Comparison of ENCODE assay signal across 17 cellular contexts in genomic region chr7:132398253-132398913, GRCh38.
DNase-seq lines count a peak whose midpoint lies in the region; ATAC-seq, FAIRE-seq and TF ChIP-seq lines count a peak whose summit lies in the region.
"Had no signal": no experiment of that assay in that cellular context is flagged by ENCODE, and none has a peak within 500 bp of the region (broad histone marks: within the 10 kb centered on the region; RNA-seq: fewer than 3 reads in every experiment).

No MANE protein-coding gene starts in this region.

- H3K4me3 ChIP-seq in kidney (ENCODE audit: low read length in 2 of 2): no peak overlapping the region
- H3K4me3 ChIP-seq: Peyer's patch had no signal

- H3K36me3 Mint-ChIP-seq in brain: no peaks in the 10 kb centered on the region
- peaks cover 0 to 2% of the 10 kb centered on the region in 2 donors for H3K36me3 Mint-ChIP-seq in activated T-cell treated with anti-CD3 and anti-CD28 coated beads, Interleukin-2, amount 50 U/mL, for 72 hours (ENCODE audit: insufficient read depth in 2 of 2)

- H3K4me1 ChIP-seq in kidney (ENCODE audit: control insufficient read depth in 1 of 2, insufficient read depth in 1 of 2, low read depth in 1 of 2, low read length in 2 of 2): peaks cover 0 to 3% of the 10 kb centered on the region in 2 donors

- FAIRE-seq in D721Med (lab: Jason Lieb, UNC): no peak
- no peak for FAIRE-seq in kidney (lab: Jason Lieb, UNC)

- H3K9ac ChIP-seq in kidney (ENCODE audit: low read length in 2 of 2): no peak overlapping the region

- no peak for ATAC-seq in activated T-cell treated with anti-CD3 and anti-CD28 coated beads, Interleukin-2, amount 50 U/mL, for 72 hours (replicated peaks in 1 of 2)

- no peaks in the 10 kb centered on the region for H3K36me3 ChIP-seq in kidney (ENCODE audit: control insufficient read depth in 1 of 2, insufficient read depth in 2 of 2, low read length in 2 of 2)
- H3K36me3 ChIP-seq: Peyer's patch had no signal

- peaks cover 0 to 4% (median 0%) of the 10 kb centered on the region in 5 experiments for H3K9me3 Mint-ChIP-seq in brain
- H3K9me3 Mint-ChIP-seq in activated T-cell treated with anti-CD3 and anti-CD28 coated beads, Interleukin-2, amount 50 U/mL, for 72 hours: peaks cover 0 to 3% of the 10 kb centered on the region in 2 donors
- H3K9me3 Mint-ChIP-seq: H9 had no signal

- peak overlapping the region in 4 of 5 experiments; percentile 55 to 88 (median 72) for H3K27ac Mint-ChIP-seq in brain
- no peak overlapping the region for H3K27ac Mint-ChIP-seq in activated T-cell treated with anti-CD3 and anti-CD28 coated beads, Interleukin-2, amount 50 U/mL, for 72 hours
- H3K27ac Mint-ChIP-seq: H9 had no signal

- intact Hi-C loops in posterior vena cava (cut with DNase I) (loop anchor here in 1 of 2 donors (10.0 kb wide), 1 partner anchor 96 kb away; no protein-coding TSS in a partner anchor), kidney (cut with DNase I) (no loop called here)

- no peak overlapping the region for H3K27ac ChIP-seq in kidney (ENCODE audit: low read depth in 2 of 2, low read length in 2 of 2)

- DNase-seq in D721Med (ENCODE audit: insufficient read length, low spot score): peak; percentile 53
- DNase-seq in NCI-H1694 (lab: John Stamatoyannopoulos, UW): peak; percentile 20
- peak; percentile 58 for DNase-seq in posterior vena cava (ENCODE audit: low spot score)
- DNase-seq in kidney: no peak
- no peak for DNase-seq in activated T-cell treated with anti-CD3 and anti-CD28 coated beads, Interleukin-2, amount 50 U/mL, for 72 hours
- no peak for DNase-seq in ACHN
- DNase-seq: CD8-positive, alpha-beta memory T cell; H9; KG1; NCI-H1048; NCI-H1930; NCI-H2227 treated with DMSO at 0.1 percent for 48 hours; NCI-H69; Peyer's patch; SHP77 treated with DMSO at 0.1 percent for 48 hours; SW 1271 had no signal

- in situ Hi-C loops in ACHN (cut with HindIII; ENCODE audit: low pct_ligation_motif_present, low pct_unique_long_range_greater_than_20kb, low sequenced_read_pairs): no loop called here

- H3K4me3 Mint-ChIP-seq in brain: peak overlapping the region in 1 of 5 experiments; percentile 20
- H3K4me3 Mint-ChIP-seq in activated T-cell treated with anti-CD3 and anti-CD28 coated beads, Interleukin-2, amount 50 U/mL, for 72 hours: no peak overlapping the region
- H3K4me3 Mint-ChIP-seq: CD8-positive, alpha-beta memory T cell; H9 had no signal

- peaks cover 3% of the 10 kb centered on the region for H3K27me3 Mint-ChIP-seq in brain
- no peaks in the 10 kb centered on the region for H3K27me3 Mint-ChIP-seq in activated T-cell treated with anti-CD3 and anti-CD28 coated beads, Interleukin-2, amount 50 U/mL, for 72 hours (ENCODE audit: low read depth)

- peaks cover 96% of the 10 kb centered on the region for H3K4me1 Mint-ChIP-seq in brain
- peaks cover 8% of the 10 kb centered on the region for H3K4me1 Mint-ChIP-seq in activated T-cell treated with anti-CD3 and anti-CD28 coated beads, Interleukin-2, amount 50 U/mL, for 72 hours (ENCODE audit: low read depth)

- no peaks in the 10 kb centered on the region for H3K9me3 ChIP-seq in kidney (ENCODE audit: control insufficient read depth in 1 of 2, low read length in 2 of 2)
- H3K9me3 ChIP-seq: Peyer's patch had no signal

- no peak for TF ChIP-seq CTCF in D721Med (IDR thresholded peaks at IDR 0.05; ENCODE audit: insufficient read depth, missing control alignments)
- no peak for TF ChIP-seq CTCF in brain (conservative IDR thresholded peaks at IDR 0.05)
- no peak for TF ChIP-seq CTCF in kidney (IDR thresholded peaks at IDR 0.05; ENCODE audit: borderline replicate concordance, extremely low read depth, insufficient read depth)

Comparison
In these comparisons a context has a peak if more than half of its experiments do, and no peak if none do; other contexts are left out.
1. DNase-seq: peak in D721Med (single experiment), NCI-H1694 (single experiment) and posterior vena cava (single experiment); none in kidney (single experiment), activated T-cell treated with anti-CD3 and anti-CD28 coated beads, Interleukin-2, amount 50 U/mL, for 72 hours (0 of 2) and ACHN (single experiment).